ENCODE assay signal across 18 cellular contexts in the genomic region with DNA sequence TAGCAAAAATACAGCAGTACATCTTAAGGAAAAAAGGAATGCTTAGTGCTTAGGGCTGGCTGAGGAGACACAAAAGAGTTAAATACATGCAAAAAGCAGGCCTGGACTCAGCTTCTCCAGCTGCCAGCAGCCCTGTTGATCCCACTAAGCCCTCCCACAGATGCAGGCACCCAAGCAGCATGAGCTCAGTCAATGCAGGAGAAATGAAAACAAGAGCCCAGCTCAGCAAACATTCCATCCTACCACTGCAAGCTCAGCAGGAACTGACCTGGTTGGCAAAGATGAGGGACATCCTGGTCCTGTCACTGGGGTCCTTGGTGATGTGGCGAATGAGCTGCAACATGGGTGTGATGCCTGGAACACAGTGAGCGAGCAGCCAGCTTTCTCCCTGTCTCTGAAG. TPM values are rescaled to one million over a fixed set of nuclear protein-coding genes. Genes with fewer than 3 reads are reported as not detected.
DNase-seq lines count a peak whose midpoint lies in the region; ATAC-seq and TF ChIP-seq lines count a peak whose summit lies in the region.
"Had no signal": no experiment of that assay in that cellular context is flagged by ENCODE, and none has a peak within 500 bp of the region (broad histone marks: within the 10 kb centered on the region; RNA-seq: fewer than 3 reads in every experiment).

No MANE protein-coding gene starts in this region.

- H3K4me3 ChIP-seq in SJCRH30 = no peak overlapping the region
- no peak overlapping the region for H3K4me3 ChIP-seq in psoas muscle
- H3K4me3 ChIP-seq: heart right ventricle, SJSA1, tibial artery had no signal

- WGBS in psoas muscle, 3 donors = 78 to 88% (median 87%) methylated on average over 2 of the region's 2 CpGs

- H3K36me3 ChIP-seq in SJCRH30 (no peaks in the 10 kb centered on the region), psoas muscle (ENCODE audit: insufficient read depth in 1 of 2, low read depth in 1 of 2) (peaks cover 3 to 45% of the 10 kb centered on the region in 2 donors)
- H3K36me3 ChIP-seq: SJSA1 had no signal

- no peaks in the 10 kb centered on the region for H3K27me3 ChIP-seq in SJCRH30
- no peaks in the 10 kb centered on the region for H3K27me3 ChIP-seq in psoas muscle (ENCODE audit: insufficient read depth in 3 of 3, low read length in 2 of 3)
- H3K27me3 ChIP-seq: SJSA1, tibial artery had no signal

- ATAC-seq in GM19328 (IDR thresholded peaks at IDR 0.05; ENCODE audit: unreplicated experiment) (no peak), psoas muscle (no peak)
- ATAC-seq: heart right ventricle had no signal

- H3K27ac ChIP-seq in SJCRH30 = no peak overlapping the region
- no peak overlapping the region for H3K27ac ChIP-seq in psoas muscle
- H3K27ac ChIP-seq: heart right ventricle, SJSA1, tibial artery had no signal

- peak; percentile 27 to 45 for DNase-seq in SJCRH30
- peak; percentile 60 for DNase-seq in brain pericyte (ENCODE audit: low read depth, low spot score)
- DNase-seq in left kidney (ENCODE audit: low read depth, low spot score) = peak; percentile 62
- DNase-seq in superior temporal gyrus (ENCODE audit: extremely low spot score) = peak; percentile 58
- no peak for DNase-seq in NCI-H510A treated with DMSO at 0.1 percent for 48 hours (lab: John Stamatoyannopoulos, UW)
- DNase-seq in psoas muscle = no peak
- DNase-seq: activated CD4-positive, alpha-beta T cell treated with anti-CD3 and anti-CD28 coated beads for 48 hours; dermis blood vessel endothelial cell; DMS79 treated with DMSO at 0.1 percent for 48 hours; heart right ventricle; naive B cell; stimulated activated naive CD4-positive, alpha-beta T cell; tibial artery had no signal

- H3K9me3 ChIP-seq in SJCRH30 (replicated peaks) (no peaks in the 10 kb centered on the region), psoas muscle (no peaks in the 10 kb centered on the region)
- H3K9me3 ChIP-seq: heart right ventricle, SJSA1, tibial artery had no signal

- TF ChIP-seq CTCF in psoas muscle (IDR thresholded peaks at IDR 0.05) = no peak

- H3K4me1 ChIP-seq in SJCRH30 (no peaks in the 10 kb centered on the region), psoas muscle (no peaks in the 10 kb centered on the region)

- intact Hi-C loops in psoas muscle (cut with DNase I) = loop anchor here (5.0 kb wide), 2 partner anchors 100 to 155 kb away; a partner anchor contains a TSS

RNA-seq across cellular contexts. Expression of a gene that starts 5.8 kb away (rescaled TPM):
- not detected in 2 replicates for total RNA-seq in SJCRH30 (2014; rRNA removed; shearing (Covaris generic))
- 1 to 10 TPM in 3 of 4 donors, under 1 TPM in 1; 0.40 to 1.8 (median 1.5) TPM for total RNA-seq in psoas muscle
- 1 to 10 TPM in 2 of 3 donors, under 1 TPM in 1; 0.76 to 2.0 (median 1.3) TPM for polyA plus RNA-seq in psoas muscle
- total RNA-seq: dermis blood vessel endothelial cell had no signal

RNA-seq across cellular contexts. Expression of a gene that starts 38.8 kb away (rescaled TPM):
- not detected in 2 replicates for total RNA-seq in SJCRH30 (2014; rRNA removed; shearing (Covaris generic))
- total RNA-seq in psoas muscle = not detected
- polyA plus RNA-seq in psoas muscle = not detected
- total RNA-seq: dermis blood vessel endothelial cell; endothelial cell of umbilical vein; heart right ventricle; lung microvascular endothelial cell; T-helper 1 cell treated with Interleukin-12 subunit alpha and Interleukin-12 subunit beta and Interleukin-4 antibody, amounts not matched to agents 30 ng/mL and 1 ng/mL, for 36 hours had no signal
- polyA plus RNA-seq: endothelial cell of umbilical vein, heart right ventricle had no signal

Comparison
In these comparisons a context has a peak if more than half of its experiments do, and no peak if none do; other contexts are left out.
1. DNase-seq: peak in SJCRH30 (2 of 2), brain pericyte (single experiment), left kidney (single experiment) and superior temporal gyrus (single experiment); none in NCI-H510A treated with DMSO at 0.1 percent for 48 hours (single experiment) and psoas muscle (0 of 2).